Comparison of ENCODE assay signal across 1 cellular context in the genomic region with DNA sequence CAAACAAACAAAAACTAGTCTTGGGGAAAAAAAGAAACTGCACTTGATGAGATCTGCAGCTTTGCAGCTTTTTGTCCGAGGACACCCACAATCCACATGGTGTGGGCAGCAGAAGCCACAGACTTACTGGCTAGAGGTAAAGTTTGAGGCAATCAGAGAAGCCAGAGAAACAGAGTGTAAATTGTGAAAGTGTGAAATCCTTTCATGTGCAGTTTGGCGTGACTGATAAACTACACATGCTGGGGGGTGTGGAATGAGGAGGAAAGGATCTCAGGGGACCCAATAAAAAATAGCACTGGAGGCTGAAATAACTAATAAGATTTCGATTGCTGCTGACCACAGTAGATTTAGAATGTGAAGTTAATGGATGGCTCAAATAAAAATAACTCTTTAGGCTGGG.
TF ChIP-seq lines count a peak whose summit lies in the region.

No MANE protein-coding gene starts in this region.

TF ChIP-seq in GM12878, 131 proteins besides CTCF, POLR2A, EP300 and RAD21:
- TF ChIP-seq RUNX3 (IDR thresholded peaks at IDR 0.05; ENCODE audit: low read length): peak; percentile 68
- TF ChIP-seq RFX5 (IDR thresholded peaks at IDR 0.05; ENCODE audit: low read depth, low read length): no peak
- 0 out of 2 replicates have a peak, but pooled peaks have one; percentile 40 for TF ChIP-seq PAX5 (IDR thresholded peaks at IDR 0.05; ENCODE audit: borderline replicate concordance, low read depth, low read length)
